In genomic region chr1:236288620-236288976, GRCh38 we compare ENCODE assay signal across 14 cellular contexts.
"Had no signal": no experiment of that assay in that cellular context is flagged by ENCODE, and none has a peak within 500 bp of the region (broad histone marks: within the 10 kb centered on the region; RNA-seq: fewer than 3 reads in every experiment).

No MANE protein-coding gene starts in this region.

- ATAC-seq: left colon; right cardiac atrium; stimulated activated memory B cell treated with anti-CD40 and anti-IgM and Interleukin-4, amounts not matched to agents 10 μg/mL and 1 μg/mL and 100 μg/mL, for 72 hours had no signal

- DNase-seq: activated CD4-positive, alpha-beta T cell treated with anti-CD3 and anti-CD28 coated beads, Interleukin-2, amount 50 U/mL, for 1 hour; activated effector memory CD4-positive, alpha-beta T cell treated with anti-CD3 and anti-CD28 coated beads, Interleukin-2, amount 50 U/mL, for 16 hours; foreskin melanocyte; head of caudate nucleus; midbrain; naive B cell; right cardiac atrium; T-helper 2 cell had no signal

- H3K36me3 Mint-ChIP-seq: activated naive CD8-positive, alpha-beta T cell; naive B cell; stimulated activated memory B cell treated with anti-CD40 and anti-IgM and Interleukin-4, amounts not matched to agents 10 μg/mL and 1 μg/mL and 100 μg/mL, for 72 hours had no signal

- H3K36me3 ChIP-seq: neutrophil, transverse colon had no signal

- H3K9me3 Mint-ChIP-seq: stimulated activated memory B cell treated with anti-CD40 and anti-IgM and Interleukin-4, amounts not matched to agents 10 μg/mL and 1 μg/mL and 100 μg/mL, for 72 hours had no signal

- H3K9me3 ChIP-seq: neutrophil, transverse colon had no signal

- H3K27me3 ChIP-seq: transverse colon had no signal

- H3K27me3 Mint-ChIP-seq: activated naive CD8-positive, alpha-beta T cell; naive B cell; stimulated activated memory B cell treated with anti-CD40 and anti-IgM and Interleukin-4, amounts not matched to agents 10 μg/mL and 1 μg/mL and 100 μg/mL, for 72 hours had no signal

- H3K4me1 ChIP-seq: transverse colon had no signal

- H3K4me3 Mint-ChIP-seq: activated naive CD8-positive, alpha-beta T cell; stimulated activated memory B cell treated with anti-CD40 and anti-IgM and Interleukin-4, amounts not matched to agents 10 μg/mL and 1 μg/mL and 100 μg/mL, for 72 hours had no signal

- H3K27ac Mint-ChIP-seq: activated naive CD8-positive, alpha-beta T cell; stimulated activated memory B cell treated with anti-CD40 and anti-IgM and Interleukin-4, amounts not matched to agents 10 μg/mL and 1 μg/mL and 100 μg/mL, for 72 hours had no signal

- H3K27ac ChIP-seq: neutrophil, transverse colon had no signal

- H3K4me3 ChIP-seq: lung had no signal
